In genomic region chr2:196274387-196274809, GRCh38 we compare ENCODE assay signal across 8 cellular contexts.
DNase-seq lines count a peak whose midpoint lies in the region; ATAC-seq and TF ChIP-seq lines count a peak whose summit lies in the region.

No MANE protein-coding gene starts in this region.

- no peaks in the 10 kb centered on the region for H3K36me3 ChIP-seq in RWPE2 (ENCODE audit: low read depth)
- H3K36me3 ChIP-seq in cardiac muscle cell = no peaks in the 10 kb centered on the region
- H3K36me3 ChIP-seq in endodermal cell (ENCODE audit: control insufficient read depth, insufficient read depth, low read length) = no peaks in the 10 kb centered on the region
- H3K36me3 ChIP-seq in sigmoid colon = no peaks in the 10 kb centered on the region

- WGBS in endodermal cell (ENCODE audit: insufficient coverage in 1 of 2, insufficient read length in 1 of 2), 2 experiments = 77% methylated on average over 1 of the region's 1 CpG; no CpG with 5 or more reads in 1 of the 2 experiments
- 7 to 29% methylated on average over 1 of the region's 1 CpG for WGBS in sigmoid colon, 2 donors

- H3K4me3 ChIP-seq in RWPE2 (ENCODE audit: severe bottlenecking) (no peak overlapping the region), cardiac muscle cell (no peak overlapping the region), endodermal cell (ENCODE audit: low read length) (no peak overlapping the region), sigmoid colon (no peak overlapping the region)

- H3K9me3 ChIP-seq in RWPE2 (ENCODE audit: severe bottlenecking) (no peaks in the 10 kb centered on the region), cardiac muscle cell (ENCODE audit: low read depth) (no peaks in the 10 kb centered on the region), endodermal cell (ENCODE audit: control insufficient read depth, low read length) (no peaks in the 10 kb centered on the region), sigmoid colon (no peaks in the 10 kb centered on the region)

- H3K9ac ChIP-seq in endodermal cell (ENCODE audit: extremely low read depth, low read length, poor library complexity, severe bottlenecking) = no peak overlapping the region

- peak overlapping the region; percentile 77 to 88 for H3K4me3 Mint-ChIP-seq in activated T-cell treated with anti-CD3 and anti-CD28 coated beads, Interleukin-2, amount 50 U/mL, for 72 hours
- no peak overlapping the region for H3K4me3 Mint-ChIP-seq in endodermal cell

- peaks cover 10% of the 10 kb centered on the region for H3K4me1 ChIP-seq in RWPE2 (ENCODE audit: insufficient read depth, poor library complexity, severe bottlenecking)
- no peaks in the 10 kb centered on the region for H3K4me1 ChIP-seq in cardiac muscle cell (ENCODE audit: low read depth)
- H3K4me1 ChIP-seq in endodermal cell (ENCODE audit: control insufficient read depth, insufficient read depth, low read length) = no peaks in the 10 kb centered on the region
- peaks cover 0 to 6% (median 0%) of the 10 kb centered on the region in 4 donors for H3K4me1 ChIP-seq in sigmoid colon

- H3K27ac ChIP-seq in RWPE2 (ENCODE audit: poor library complexity, severe bottlenecking) = no peak overlapping the region
- H3K27ac ChIP-seq in cardiac muscle cell = no peak overlapping the region
- no peak overlapping the region for H3K27ac ChIP-seq in endodermal cell (ENCODE audit: low read depth, low read length)
- H3K27ac ChIP-seq in sigmoid colon = no peak overlapping the region

- DNase-seq in activated T-cell treated with anti-CD3 and anti-CD28 coated beads, Interleukin-2, amount 50 U/mL, for 72 hours = no peak
- no peak for DNase-seq in activated T-cell treated with anti-CD3 and anti-CD28 coated beads, Interleukin-2, amount 50 U/mL, for 48 hours
- DNase-seq in RWPE2 (ENCODE audit: low spot score) = no peak
- peak; percentile 35 to 44 for DNase-seq in cardiac muscle cell (ENCODE audit: low read depth in 1 of 2, low spot score in 1 of 2)
- DNase-seq in endodermal cell = no peak
- no peak for DNase-seq in sigmoid colon

- no peak for ATAC-seq in activated T-cell treated with anti-CD3 and anti-CD28 coated beads, Interleukin-2, amount 50 U/mL, for 72 hours (replicated peaks in 1 of 2)
- ATAC-seq in HG03139 (IDR thresholded peaks at IDR 0.05; ENCODE audit: unreplicated experiment) (peak; percentile 43), RWPE2 (ENCODE audit: low read depth) (peak; percentile 52), HG03097 (IDR thresholded peaks at IDR 0.05; ENCODE audit: low FRiP score, unreplicated experiment) (no peak)

- H3K27ac Mint-ChIP-seq in activated T-cell treated with anti-CD3 and anti-CD28 coated beads, Interleukin-2, amount 50 U/mL, for 72 hours = peak overlapping the region; percentile 91
- no peak overlapping the region for H3K27ac Mint-ChIP-seq in endodermal cell

- H3K27me3 Mint-ChIP-seq in activated T-cell treated with anti-CD3 and anti-CD28 coated beads, Interleukin-2, amount 50 U/mL, for 72 hours (ENCODE audit: low read depth) = no peaks in the 10 kb centered on the region
- peaks cover 9% of the 10 kb centered on the region for H3K27me3 Mint-ChIP-seq in endodermal cell (ENCODE audit: insufficient read depth)

- peaks cover 2 to 3% of the 10 kb centered on the region in 2 donors for H3K9me3 Mint-ChIP-seq in activated T-cell treated with anti-CD3 and anti-CD28 coated beads, Interleukin-2, amount 50 U/mL, for 72 hours
- peaks cover 5% of the 10 kb centered on the region for H3K9me3 Mint-ChIP-seq in endodermal cell

- H3K4me1 Mint-ChIP-seq in activated T-cell treated with anti-CD3 and anti-CD28 coated beads, Interleukin-2, amount 50 U/mL, for 72 hours (ENCODE audit: low read depth) = peaks cover 77% of the 10 kb centered on the region
- H3K4me1 Mint-ChIP-seq in endodermal cell = peaks cover 9% of the 10 kb centered on the region

- peaks cover 1 to 4% of the 10 kb centered on the region in 2 donors for H3K36me3 Mint-ChIP-seq in activated T-cell treated with anti-CD3 and anti-CD28 coated beads, Interleukin-2, amount 50 U/mL, for 72 hours (ENCODE audit: insufficient read depth in 2 of 2)
- peaks cover 9% of the 10 kb centered on the region for H3K36me3 Mint-ChIP-seq in endodermal cell (ENCODE audit: low read depth)

- H3K27me3 ChIP-seq in RWPE2 (ENCODE audit: insufficient read depth, poor library complexity, severe bottlenecking) = no peaks in the 10 kb centered on the region
- H3K27me3 ChIP-seq in cardiac muscle cell = no peaks in the 10 kb centered on the region
- peaks cover 14% of the 10 kb centered on the region for H3K27me3 ChIP-seq in endodermal cell (ENCODE audit: control insufficient read depth, insufficient read depth, low read length, poor library complexity, severe bottlenecking)
- H3K27me3 ChIP-seq in sigmoid colon = no peaks in the 10 kb centered on the region

- intact Hi-C loops in sigmoid colon (cut with DNase I) = no loop called here

- no peak for TF ChIP-seq EP300 in sigmoid colon (IDR thresholded peaks at IDR 0.05)

- no peak for TF ChIP-seq POLR2A in sigmoid colon (IDR thresholded peaks at IDR 0.05)

- TF ChIP-seq CTCF in RWPE2 (IDR thresholded peaks at IDR 0.05; ENCODE audit: poor library complexity, severe bottlenecking) (no peak), cardiac muscle cell (IDR thresholded peaks at IDR 0.05; ENCODE audit: low read depth, low read length) (no peak), endodermal cell (conservative IDR thresholded peaks at IDR 0.05) (no peak), sigmoid colon (IDR thresholded peaks at IDR 0.05) (no peak)

Comparison
In these comparisons a context has a peak if more than half of its experiments do, and no peak if none do; other contexts are left out.
1. ATAC-seq: peak in HG03139 (single experiment) and RWPE2 (single experiment); none in activated T-cell treated with anti-CD3 and anti-CD28 coated beads, Interleukin-2, amount 50 U/mL, for 72 hours (0 of 2) and HG03097 (single experiment).
2. DNase-seq: peak in cardiac muscle cell (2 of 2); none in activated T-cell treated with anti-CD3 and anti-CD28 coated beads, Interleukin-2, amount 50 U/mL, for 72 hours (0 of 2), activated T-cell treated with anti-CD3 and anti-CD28 coated beads, Interleukin-2, amount 50 U/mL, for 48 hours (0 of 2), RWPE2 (single experiment), endodermal cell (single experiment) and sigmoid colon (single experiment).